In the genomic region with DNA sequence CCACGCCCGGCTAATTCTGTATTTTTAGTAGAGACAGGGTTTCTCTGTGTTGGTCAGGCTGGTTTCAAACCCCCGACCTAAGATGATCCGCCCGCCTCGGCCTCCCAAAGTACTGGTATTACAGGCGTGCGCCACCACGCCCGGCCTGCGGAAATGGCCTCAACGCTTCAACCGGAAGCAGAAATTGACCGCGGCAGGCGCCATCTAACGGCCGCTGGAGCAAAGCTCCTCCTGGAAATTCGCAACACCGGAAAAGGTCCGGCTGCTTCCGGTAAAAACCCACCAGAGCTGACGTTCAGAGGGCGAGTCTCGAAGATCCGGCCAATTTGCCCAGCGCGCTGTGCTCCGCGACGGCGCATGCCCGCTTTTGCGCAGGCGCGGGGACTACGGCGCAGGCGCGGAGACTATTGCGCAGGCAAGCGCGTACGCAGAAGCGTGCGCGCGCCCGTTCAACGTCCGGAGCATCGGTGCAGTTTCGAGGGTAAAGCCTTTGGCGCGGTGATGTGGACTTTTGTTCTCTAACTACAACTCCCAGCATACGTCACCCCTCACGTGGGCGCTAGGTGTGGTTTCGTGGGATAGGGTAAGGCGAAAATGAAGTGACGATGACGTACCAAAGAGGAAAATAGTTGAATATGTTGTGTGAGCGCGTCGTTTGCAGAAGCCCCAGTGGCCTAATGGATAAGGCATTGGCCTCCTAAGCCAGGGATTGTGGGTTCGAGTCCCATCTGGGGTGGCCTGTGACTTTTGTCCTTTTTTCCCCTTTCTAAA, we compare ENCODE assay signal across 8 cellular contexts. TPM values are rescaled to one million over a fixed set of nuclear protein-coding genes. Genes with fewer than 3 reads are reported as not detected.
A peak's percentile ranks its signal among the peaks of the same experiment; 100 is the strongest.
DNase-seq lines count a peak whose midpoint lies in the region; ATAC-seq and TF ChIP-seq lines count a peak whose summit lies in the region.

No MANE protein-coding gene starts in this region.

- H3K27ac Mint-ChIP-seq in activated CD4-positive, alpha-beta T cell treated with anti-CD3 and anti-CD28 coated beads, Interleukin-2, amount 10 ng/mL, durations not matched to agents 24 days and 14 days: peak overlapping the region; percentile 93

- H3K36me3 Mint-ChIP-seq in activated CD4-positive, alpha-beta T cell treated with anti-CD3 and anti-CD28 coated beads, Interleukin-2, amount 10 ng/mL, durations not matched to agents 24 days and 14 days (ENCODE audit: low read depth): peaks cover 13% of the 10 kb centered on the region

- peak overlapping the region; percentile 91 for H3K4me3 Mint-ChIP-seq in activated CD4-positive, alpha-beta T cell treated with anti-CD3 and anti-CD28 coated beads, Interleukin-2, amount 10 ng/mL, durations not matched to agents 24 days and 14 days

- intact Hi-C loops in activated CD4-positive, alpha-beta T cell treated with anti-CD3 and anti-CD28 coated beads, Interleukin-2, amount 10 ng/mL, durations not matched to agents 24 days and 14 days (cut with micrococcal nuclease): loop anchor here (1.0 to 10.0 kb wide), 10 partner anchors 19 to 1675 kb away; a partner anchor contains a TSS
- intact Hi-C loops in left colon (cut with DNase I, micrococcal nuclease): no loop called here

- H3K27me3 Mint-ChIP-seq in activated CD4-positive, alpha-beta T cell treated with anti-CD3 and anti-CD28 coated beads, Interleukin-2, amount 10 ng/mL, durations not matched to agents 24 days and 14 days: peaks cover 4% of the 10 kb centered on the region

- ATAC-seq in GM19351 (IDR thresholded peaks at IDR 0.05; ENCODE audit: unreplicated experiment): peak; percentile 73
- ATAC-seq in HG03520 (IDR thresholded peaks at IDR 0.05; ENCODE audit: unreplicated experiment): peak; percentile 79
- ATAC-seq in left colon: peak; percentile 81

- H3K9me3 Mint-ChIP-seq in activated CD4-positive, alpha-beta T cell treated with anti-CD3 and anti-CD28 coated beads, Interleukin-2, amount 10 ng/mL, durations not matched to agents 24 days and 14 days: peaks cover 9% of the 10 kb centered on the region

- peak overlapping the region; percentile 99 to 100 for H3K27ac ChIP-seq in coronary artery

- peak; percentile 93 to 99 (median 96) for DNase-seq in C1 segment of cervical spinal cord (lab: John Stamatoyannopoulos, UW)
- peak; percentile 100 for DNase-seq in NCI-H526 (lab: John Stamatoyannopoulos, UW)
- peak; percentile 99 for DNase-seq in activated CD4-positive, alpha-beta T cell treated with anti-CD3 and anti-CD28 coated beads, Interleukin-2, amount 10 ng/mL, durations not matched to agents 24 days and 14 days
- DNase-seq in coronary artery (ENCODE audit: low spot score): peak; percentile 99
- DNase-seq in left colon: peak; percentile 98 to 99
- DNase-seq in stimulated activated CD4-positive, alpha-beta T cell treated with anti-CD3 and anti-CD28 coated beads, Interleukin-1b, Interleukin-23, amount 100 ng/mL, for 4 hours (ENCODE audit: low read depth in 2 of 2): peak; percentile 91 to 99

- peak overlapping the region; percentile 97 for H3K4me3 ChIP-seq in coronary artery

- peaks cover 19% of the 10 kb centered on the region for H3K4me1 Mint-ChIP-seq in activated CD4-positive, alpha-beta T cell treated with anti-CD3 and anti-CD28 coated beads, Interleukin-2, amount 10 ng/mL, durations not matched to agents 24 days and 14 days

- TF ChIP-seq CTCF in coronary artery (IDR thresholded peaks at IDR 0.05): no peak

RNA-seq across cellular contexts. Expression of a gene that starts 0.9 kb away (rescaled TPM):
- total RNA-seq in activated CD4-positive, alpha-beta T cell treated with anti-CD3 and anti-CD28 coated beads, Interleukin-2, amount 10 ng/mL, durations not matched to agents 24 days and 14 days: 5.1 and 7.5 TPM in 2 replicates
- 10 to 100 TPM; 18.8 to 23.5 TPM for total RNA-seq in left colon

RNA-seq across cellular contexts. Expression of a gene that starts 19.5 kb away (rescaled TPM):
- total RNA-seq in activated CD4-positive, alpha-beta T cell treated with anti-CD3 and anti-CD28 coated beads, Interleukin-2, amount 10 ng/mL, durations not matched to agents 24 days and 14 days: 164 and 172 TPM in 2 replicates
- 10 to 100 TPM; 70.0 to 70.8 TPM for total RNA-seq in left colon

Comparison
In these comparisons a context has a peak if more than half of its experiments do, and no peak if none do; other contexts are left out.
1. Peak in every context shown above with its lines: DNase-seq, ATAC-seq, H3K4me3 ChIP-seq and H3K27ac ChIP-seq.